ENCODE assay signal across 1 cellular context in the genomic region with DNA sequence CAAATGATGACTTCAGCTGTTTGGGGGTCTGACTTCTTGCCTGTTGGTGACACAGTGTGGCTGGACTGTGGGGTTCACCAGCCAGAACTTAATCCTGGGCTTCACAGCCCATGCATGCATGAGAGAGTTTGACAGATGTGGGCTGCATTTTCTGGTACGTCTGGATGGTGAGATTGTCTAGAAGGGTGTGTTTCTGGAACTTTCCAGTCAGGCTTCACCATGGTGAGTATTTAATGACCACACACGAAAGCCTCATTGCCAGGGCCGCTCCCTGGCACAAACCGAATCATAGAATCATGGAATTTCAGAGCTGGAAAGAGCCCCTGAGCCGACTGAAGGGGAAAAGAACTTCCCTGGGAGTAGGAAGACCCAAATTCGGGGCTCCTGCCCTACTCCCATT.
TF ChIP-seq lines count a peak whose summit lies in the region.

No MANE protein-coding gene starts in this region.

TF ChIP-seq in GM23338, 12 proteins besides CTCF, POLR2A, EP300 and RAD21 (continued from another document):
- TF ChIP-seq, protein P1, sequence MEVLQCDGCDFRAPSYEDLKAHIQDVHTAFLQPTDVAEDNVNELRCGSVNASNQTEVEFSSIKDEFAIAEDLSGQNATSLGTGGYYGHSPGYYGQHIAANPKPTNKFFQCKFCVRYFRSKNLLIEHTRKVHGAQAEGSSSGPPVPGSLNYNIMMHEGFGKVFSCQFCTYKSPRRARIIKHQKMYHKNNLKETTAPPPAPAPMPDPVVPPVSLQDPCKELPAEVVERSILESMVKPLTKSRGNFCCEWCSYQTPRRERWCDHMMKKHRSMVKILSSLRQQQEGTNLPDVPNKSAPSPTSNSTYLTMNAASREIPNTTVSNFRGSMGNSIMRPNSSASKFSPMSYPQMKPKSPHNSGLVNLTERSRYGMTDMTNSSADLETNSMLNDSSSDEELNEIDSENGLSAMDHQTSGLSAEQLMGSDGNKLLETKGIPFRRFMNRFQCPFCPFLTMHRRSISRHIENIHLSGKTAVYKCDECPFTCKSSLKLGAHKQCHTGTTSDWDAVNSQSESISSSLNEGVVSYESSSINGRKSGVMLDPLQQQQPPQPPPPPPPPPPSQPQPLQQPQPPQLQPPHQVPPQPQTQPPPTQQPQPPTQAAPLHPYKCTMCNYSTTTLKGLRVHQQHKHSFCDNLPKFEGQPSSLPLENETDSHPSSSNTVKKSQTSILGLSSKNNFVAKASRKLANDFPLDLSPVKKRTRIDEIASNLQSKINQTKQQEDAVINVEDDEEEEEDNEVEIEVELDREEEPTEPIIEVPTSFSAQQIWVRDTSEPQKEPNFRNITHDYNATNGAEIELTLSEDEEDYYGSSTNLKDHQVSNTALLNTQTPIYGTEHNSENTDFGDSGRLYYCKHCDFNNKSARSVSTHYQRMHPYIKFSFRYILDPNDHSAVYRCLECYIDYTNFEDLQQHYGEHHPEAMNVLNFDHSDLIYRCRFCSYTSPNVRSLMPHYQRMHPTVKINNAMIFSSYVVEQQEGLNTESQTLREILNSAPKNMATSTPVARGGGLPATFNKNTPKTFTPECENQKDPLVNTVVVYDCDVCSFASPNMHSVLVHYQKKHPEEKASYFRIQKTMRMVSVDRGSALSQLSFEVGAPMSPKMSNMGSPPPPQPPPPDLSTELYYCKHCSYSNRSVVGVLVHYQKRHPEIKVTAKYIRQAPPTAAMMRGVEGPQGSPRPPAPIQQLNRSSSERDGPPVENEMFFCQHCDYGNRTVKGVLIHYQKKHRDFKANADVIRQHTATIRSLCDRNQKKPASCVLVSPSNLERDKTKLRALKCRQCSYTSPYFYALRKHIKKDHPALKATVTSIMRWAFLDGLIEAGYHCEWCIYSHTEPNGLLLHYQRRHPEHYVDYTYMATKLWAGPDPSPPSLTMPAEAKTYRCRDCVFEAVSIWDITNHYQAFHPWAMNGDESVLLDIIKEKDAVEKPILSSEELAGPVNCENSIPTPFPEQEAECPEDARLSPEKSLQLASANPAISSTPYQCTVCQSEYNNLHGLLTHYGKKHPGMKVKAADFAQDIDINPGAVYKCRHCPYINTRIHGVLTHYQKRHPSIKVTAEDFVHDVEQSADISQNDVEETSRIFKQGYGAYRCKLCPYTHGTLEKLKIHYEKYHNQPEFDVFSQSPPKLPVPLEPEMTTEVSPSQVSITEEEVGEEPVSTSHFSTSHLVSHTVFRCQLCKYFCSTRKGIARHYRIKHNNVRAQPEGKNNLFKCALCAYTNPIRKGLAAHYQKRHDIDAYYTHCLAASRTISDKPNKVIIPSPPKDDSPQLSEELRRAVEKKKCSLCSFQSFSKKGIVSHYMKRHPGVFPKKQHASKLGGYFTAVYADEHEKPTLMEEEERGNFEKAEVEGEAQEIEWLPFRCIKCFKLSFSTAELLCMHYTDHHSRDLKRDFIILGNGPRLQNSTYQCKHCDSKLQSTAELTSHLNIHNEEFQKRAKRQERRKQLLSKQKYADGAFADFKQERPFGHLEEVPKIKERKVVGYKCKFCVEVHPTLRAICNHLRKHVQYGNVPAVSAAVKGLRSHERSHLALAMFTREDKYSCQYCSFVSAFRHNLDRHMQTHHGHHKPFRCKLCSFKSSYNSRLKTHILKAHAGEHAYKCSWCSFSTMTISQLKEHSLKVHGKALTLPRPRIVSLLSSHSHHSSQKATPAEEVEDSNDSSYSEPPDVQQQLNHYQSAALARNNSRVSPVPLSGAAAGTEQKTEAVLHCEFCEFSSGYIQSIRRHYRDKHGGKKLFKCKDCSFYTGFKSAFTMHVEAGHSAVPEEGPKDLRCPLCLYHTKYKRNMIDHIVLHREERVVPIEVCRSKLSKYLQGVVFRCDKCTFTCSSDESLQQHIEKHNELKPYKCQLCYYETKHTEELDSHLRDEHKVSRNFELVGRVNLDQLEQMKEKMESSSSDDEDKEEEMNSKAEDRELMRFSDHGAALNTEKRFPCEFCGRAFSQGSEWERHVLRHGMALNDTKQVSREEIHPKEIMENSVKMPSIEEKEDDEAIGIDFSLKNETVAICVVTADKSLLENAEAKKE (CRISPR knock-in tag; IDR thresholded peaks at IDR 0.05): no peak
- TF ChIP-seq EZH2 (IDR thresholded peaks at IDR 0.05; ENCODE audit: low read depth, unreplicated experiment) (no peak), JUNB (IDR thresholded peaks at IDR 0.05; ENCODE audit: unreplicated experiment) (no peak), ZNF114 (CRISPR knock-in tag; IDR thresholded peaks at IDR 0.05) (no peak), ZNF331 (CRISPR knock-in tag; IDR thresholded peaks at IDR 0.05; ENCODE audit: low read depth) (no peak)
- TF ChIP-seq, protein P2, sequence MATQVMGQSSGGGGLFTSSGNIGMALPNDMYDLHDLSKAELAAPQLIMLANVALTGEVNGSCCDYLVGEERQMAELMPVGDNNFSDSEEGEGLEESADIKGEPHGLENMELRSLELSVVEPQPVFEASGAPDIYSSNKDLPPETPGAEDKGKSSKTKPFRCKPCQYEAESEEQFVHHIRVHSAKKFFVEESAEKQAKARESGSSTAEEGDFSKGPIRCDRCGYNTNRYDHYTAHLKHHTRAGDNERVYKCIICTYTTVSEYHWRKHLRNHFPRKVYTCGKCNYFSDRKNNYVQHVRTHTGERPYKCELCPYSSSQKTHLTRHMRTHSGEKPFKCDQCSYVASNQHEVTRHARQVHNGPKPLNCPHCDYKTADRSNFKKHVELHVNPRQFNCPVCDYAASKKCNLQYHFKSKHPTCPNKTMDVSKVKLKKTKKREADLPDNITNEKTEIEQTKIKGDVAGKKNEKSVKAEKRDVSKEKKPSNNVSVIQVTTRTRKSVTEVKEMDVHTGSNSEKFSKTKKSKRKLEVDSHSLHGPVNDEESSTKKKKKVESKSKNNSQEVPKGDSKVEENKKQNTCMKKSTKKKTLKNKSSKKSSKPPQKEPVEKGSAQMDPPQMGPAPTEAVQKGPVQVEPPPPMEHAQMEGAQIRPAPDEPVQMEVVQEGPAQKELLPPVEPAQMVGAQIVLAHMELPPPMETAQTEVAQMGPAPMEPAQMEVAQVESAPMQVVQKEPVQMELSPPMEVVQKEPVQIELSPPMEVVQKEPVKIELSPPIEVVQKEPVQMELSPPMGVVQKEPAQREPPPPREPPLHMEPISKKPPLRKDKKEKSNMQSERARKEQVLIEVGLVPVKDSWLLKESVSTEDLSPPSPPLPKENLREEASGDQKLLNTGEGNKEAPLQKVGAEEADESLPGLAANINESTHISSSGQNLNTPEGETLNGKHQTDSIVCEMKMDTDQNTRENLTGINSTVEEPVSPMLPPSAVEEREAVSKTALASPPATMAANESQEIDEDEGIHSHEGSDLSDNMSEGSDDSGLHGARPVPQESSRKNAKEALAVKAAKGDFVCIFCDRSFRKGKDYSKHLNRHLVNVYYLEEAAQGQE (IDR thresholded peaks at IDR 0.05; ENCODE audit: unreplicated experiment): no peak
